Comparison of ENCODE assay signal across 9 cellular contexts in genomic region chr2:134411828-134412638, GRCh38.
DNase-seq lines count a peak whose midpoint lies in the region; ATAC-seq and TF ChIP-seq lines count a peak whose summit lies in the region.
"Had no signal": no experiment of that assay in that cellular context is flagged by ENCODE, and none has a peak within 500 bp of the region (broad histone marks: within the 10 kb centered on the region; RNA-seq: fewer than 3 reads in every experiment).

No MANE protein-coding gene starts in this region.

- H3K4me1 ChIP-seq in HUES48 (ENCODE audit: control insufficient read depth, insufficient read depth, low read length): peaks cover 7% of the 10 kb centered on the region; the same call in 1 of the 2 replicates
- peaks cover 6 to 17% of the 10 kb centered on the region in 2 donors for H3K4me1 ChIP-seq in naive thymus-derived CD4-positive, alpha-beta T cell (ENCODE audit: control insufficient read depth in 2 of 2, insufficient read depth in 2 of 2, low read length in 2 of 2)

- DNase-seq in DMS 273 treated with DMSO at 0.1 percent for 48 hours (lab: John Stamatoyannopoulos, UW) (peak; percentile 70), NOMO-1 treated with dmso at 0.1 percent for 144 hours (lab: John Stamatoyannopoulos, UW; ENCODE audit: unreplicated experiment) (peak; percentile 11), erythroblast (lab: John Stamatoyannopoulos, UW) (peak; percentile 31 to 34)
- peak; percentile 69 for DNase-seq in activated CD8-positive, alpha-beta memory T cell treated with anti-CD3 and anti-CD28 coated beads, Interleukin-2, amount 50 U/mL, for 48 hours
- peak; percentile 27 to 83 (median 70) for DNase-seq in naive thymus-derived CD4-positive, alpha-beta T cell
- peak; percentile 37 to 76 (median 56) for DNase-seq in stimulated activated naive CD4-positive, alpha-beta T cell (lab: John Stamatoyannopoulos, UW)

- no peaks in the 10 kb centered on the region for H3K27me3 ChIP-seq in HUES48 (ENCODE audit: control insufficient read depth, insufficient read depth, low read length)
- H3K27me3 ChIP-seq in naive thymus-derived CD4-positive, alpha-beta T cell (ENCODE audit: control insufficient read depth in 2 of 2, insufficient read depth in 2 of 2, low read length in 2 of 2): no peaks in the 10 kb centered on the region

- POLR2A ChIA-PET in naive thymus-derived CD4-positive, alpha-beta T cell (lab: Charles Lee): interaction anchor here (2.6 kb wide), 1 partner anchor 295 kb away, joined by 16 read pairs; no protein-coding TSS in a partner anchor

- peaks cover 17 to 47% (median 38%) of the 10 kb centered on the region in 7 donors for H3K4me1 Mint-ChIP-seq in naive thymus-derived CD4-positive, alpha-beta T cell

- H3K4me3 ChIP-seq in HUES48 (ENCODE audit: low read depth, low read length): no peak overlapping the region
- H3K4me3 ChIP-seq in naive thymus-derived CD4-positive, alpha-beta T cell (ENCODE audit: low read length): no peak overlapping the region

- H3K9ac ChIP-seq in HUES48 (ENCODE audit: low read depth, low read length): no peak overlapping the region

- no peak for TF ChIP-seq POLR2A in erythroblast (IDR thresholded peaks at IDR 0.05; ENCODE audit: low read length)

- peak overlapping the region; percentile 16 for H3K27ac ChIP-seq in HUES48 (ENCODE audit: low read depth, low read length)
- no peak overlapping the region for H3K27ac ChIP-seq in naive thymus-derived CD4-positive, alpha-beta T cell (ENCODE audit: low read depth, low read length)
- H3K27ac ChIP-seq: epithelial cell of prostate had no signal

- peak overlapping the region in 6 of 9 donors; percentile 6 to 63 (median 40) for H3K27ac Mint-ChIP-seq in naive thymus-derived CD4-positive, alpha-beta T cell

- peak; percentile 94 for ATAC-seq in GM21447 (IDR thresholded peaks at IDR 0.05; ENCODE audit: unreplicated experiment)
- peak; percentile 95 for ATAC-seq in naive thymus-derived CD4-positive, alpha-beta T cell

- CTCF ChIA-PET in naive thymus-derived CD4-positive, alpha-beta T cell (lab: Charles Lee): interaction anchor here (0.7 to 5.2 kb wide), 18 partner anchors 10 to 568 kb away, joined by 3 to 102 read pairs (median 4); no protein-coding TSS in a partner anchor

- no peaks in the 10 kb centered on the region for H3K27me3 Mint-ChIP-seq in naive thymus-derived CD4-positive, alpha-beta T cell

- intact Hi-C loops in naive thymus-derived CD4-positive, alpha-beta T cell (cut with micrococcal nuclease): loop anchor here (1.0 to 5.0 kb wide), 6 partner anchors 167 to 526 kb away; no protein-coding TSS in a partner anchor

- H3K36me3 ChIP-seq in HUES48 (ENCODE audit: control insufficient read depth, insufficient read depth, low read length): peaks cover 4% of the 10 kb centered on the region
- no peaks in the 10 kb centered on the region for H3K36me3 ChIP-seq in naive thymus-derived CD4-positive, alpha-beta T cell (ENCODE audit: control insufficient read depth in 2 of 3, insufficient read depth in 3 of 3, low read length in 3 of 3)

- no peaks in the 10 kb centered on the region for H3K9me3 ChIP-seq in HUES48 (ENCODE audit: control insufficient read depth, insufficient read depth, low read length)
- no peaks in the 10 kb centered on the region for H3K9me3 ChIP-seq in naive thymus-derived CD4-positive, alpha-beta T cell (ENCODE audit: control insufficient read depth in 2 of 3, low read length in 3 of 3)

- H3K9me3 Mint-ChIP-seq in naive thymus-derived CD4-positive, alpha-beta T cell: no peaks in the 10 kb centered on the region

- peaks cover 0 to 21% (median 0%) of the 10 kb centered on the region in 5 donors for H3K36me3 Mint-ChIP-seq in naive thymus-derived CD4-positive, alpha-beta T cell

- no peak overlapping the region for H3K4me3 Mint-ChIP-seq in naive thymus-derived CD4-positive, alpha-beta T cell

Comparison
In these comparisons a context has a peak if more than half of its experiments do, and no peak if none do; other contexts are left out.
1. DNase-seq: peak in every context shown above with its lines; median percentile 70 in DMS 273 treated with DMSO at 0.1 percent for 48 hours; 70 in naive thymus-derived CD4-positive, alpha-beta T cell; 69 in activated CD8-positive, alpha-beta memory T cell treated with anti-CD3 and anti-CD28 coated beads, Interleukin-2, amount 50 U/mL, for 48 hours; 56 in stimulated activated naive CD4-positive, alpha-beta T cell; 32 in erythroblast; 11 in NOMO-1 treated with dmso at 0.1 percent for 144 hours.